Comparison of ENCODE assay signal across 19 cellular contexts in the genomic region with DNA sequence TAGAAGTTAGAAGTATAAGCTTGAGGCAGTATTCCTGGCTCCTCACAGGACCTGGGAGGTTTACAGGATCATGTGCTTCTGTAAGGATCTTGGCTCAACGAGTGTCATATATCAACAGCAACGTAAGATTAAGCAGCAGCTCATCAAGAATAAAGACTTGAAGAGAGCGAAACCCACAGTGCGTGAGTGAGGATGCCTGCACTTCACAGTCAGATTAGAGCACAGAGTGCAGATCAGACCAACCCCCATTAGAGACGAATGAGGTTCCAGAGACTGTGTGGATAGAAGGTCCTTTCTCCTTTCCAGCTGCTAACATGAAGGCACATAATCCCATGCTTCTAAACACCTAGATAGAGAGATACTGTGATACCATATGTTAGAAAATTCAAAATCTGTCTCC.
DNase-seq lines count a peak whose midpoint lies in the region; ATAC-seq and TF ChIP-seq lines count a peak whose summit lies in the region.
"Had no signal": no experiment of that assay in that cellular context is flagged by ENCODE, and none has a peak within 500 bp of the region (broad histone marks: within the 10 kb centered on the region; RNA-seq: fewer than 3 reads in every experiment).

No MANE protein-coding gene starts in this region.

- H3K27ac ChIP-seq in WERI-Rb-1 (no peak overlapping the region), mesenchymal stem cell (ENCODE audit: low read length, poor library complexity, severe bottlenecking) (no peak overlapping the region), smooth muscle cell (ENCODE audit: low read depth) (no peak overlapping the region), colonic mucosa (no peak overlapping the region)
- H3K27ac ChIP-seq: BLaER1, SJCRH30 had no signal

- no peak overlapping the region for H3K9ac ChIP-seq in mesenchymal stem cell (ENCODE audit: low read length)
- H3K9ac ChIP-seq in smooth muscle cell (ENCODE audit: low read depth), result no peak overlapping the region
- H3K9ac ChIP-seq in colonic mucosa (ENCODE audit: low read depth in 2 of 2, low read length in 2 of 2), result no peak overlapping the region
- H3K9ac ChIP-seq: BLaER1 had no signal

- H3K4me1 ChIP-seq in mesenchymal stem cell (ENCODE audit: control insufficient read depth, insufficient read depth, low read depth, low read length), result no peaks in the 10 kb centered on the region
- H3K4me1 ChIP-seq in smooth muscle cell (ENCODE audit: low read depth), result no peaks in the 10 kb centered on the region
- H3K4me1 ChIP-seq in colonic mucosa, result no peaks in the 10 kb centered on the region
- H3K4me1 ChIP-seq: BLaER1 had no signal

- H3K36me3 ChIP-seq in WERI-Rb-1, result no peaks in the 10 kb centered on the region
- H3K36me3 ChIP-seq in mesenchymal stem cell (ENCODE audit: control insufficient read depth in 1 of 2, insufficient read depth in 2 of 2, low read depth in 1 of 2, low read length in 2 of 2), result no peaks in the 10 kb centered on the region
- H3K36me3 ChIP-seq in smooth muscle cell (ENCODE audit: low read depth), result no peaks in the 10 kb centered on the region
- H3K36me3 ChIP-seq in colonic mucosa, result no peaks in the 10 kb centered on the region
- H3K36me3 ChIP-seq: BLaER1, SJCRH30 had no signal

- DNase-seq in NCI-H524 (lab: John Stamatoyannopoulos, UW) (peak; percentile 87 to 93), WERI-Rb-1 (peak; percentile 57), mesenchymal stem cell (peak; percentile 10), smooth muscle cell (lab: John Stamatoyannopoulos, UW; ENCODE audit: unreplicated experiment) (no peak), colonic mucosa (no peak), DMS53 treated with DMSO at 0.1 percent for 48 hours (lab: John Stamatoyannopoulos, UW; ENCODE audit: unreplicated experiment) (no peak)
- DNase-seq: CD4-positive, alpha-beta T cell; COR-L47; DMS79 treated with DMSO at 0.1 percent for 48 hours; H9; Karpas-422; MV-4-11; NCI-H1105 treated with DMSO at 0.1 percent for 48 hours; NCI-H2029 treated with DMSO at 0.1 percent for 48 hours; NCI-H446 treated with DMSO at 0.1 percent for 48 hours; SJCRH30 had no signal

- no peak overlapping the region for H3K23ac ChIP-seq in mesenchymal stem cell (ENCODE audit: low read length in 2 of 2)

- H4K20me1 ChIP-seq in smooth muscle cell (ENCODE audit: low read depth), result no peaks in the 10 kb centered on the region
- H4K20me1 ChIP-seq: BLaER1 had no signal

- H3K79me2 ChIP-seq in smooth muscle cell (ENCODE audit: low read depth), result no peaks in the 10 kb centered on the region

- H3K79me1 ChIP-seq in mesenchymal stem cell (replicated peaks; ENCODE audit: low read length, poor library complexity, severe bottlenecking), result no peaks in the 10 kb centered on the region

- H2AFZ ChIP-seq in mesenchymal stem cell (ENCODE audit: low read depth, low read length) (no peak overlapping the region), smooth muscle cell (ENCODE audit: low read depth) (peak overlapping the region; percentile 59)

- H4K8ac ChIP-seq in mesenchymal stem cell (ENCODE audit: low read length), result no peak overlapping the region

- no peak overlapping the region for H3K14ac ChIP-seq in mesenchymal stem cell (ENCODE audit: low read length in 2 of 2)

- H4K91ac ChIP-seq in mesenchymal stem cell (ENCODE audit: low read length), result no peak overlapping the region

- no peak overlapping the region for H3K4me2 ChIP-seq in mesenchymal stem cell (ENCODE audit: low read length, poor library complexity, severe bottlenecking)
- H3K4me2 ChIP-seq in smooth muscle cell, result peak overlapping the region; percentile 71
- H3K4me2 ChIP-seq: BLaER1 had no signal

- H3K4me3 ChIP-seq in WERI-Rb-1 (ENCODE audit: low read depth, low read length) (no peak overlapping the region), mesenchymal stem cell (ENCODE audit: insufficient read depth in 1 of 2, low read depth in 1 of 2, low read length in 2 of 2) (no peak overlapping the region), smooth muscle cell (no peak overlapping the region), colonic mucosa (no peak overlapping the region)
- H3K4me3 ChIP-seq: BLaER1, GM12878, SJCRH30 had no signal

- no peak overlapping the region for H2BK12ac ChIP-seq in mesenchymal stem cell (ENCODE audit: low read length in 2 of 2)

- no peak overlapping the region for H2BK120ac ChIP-seq in mesenchymal stem cell (ENCODE audit: low read depth, low read length)

- intact Hi-C loops in colonic mucosa (cut with DNase I), result no loop called here

- WGBS in mesenchymal stem cell, result 63% methylated on average over 4 of the region's 5 CpGs
- WGBS in smooth muscle cell (ENCODE audit: low lambda C conversion rate), result 12% methylated on average over 5 of the region's 5 CpGs

- no peak overlapping the region for H2AK5ac ChIP-seq in mesenchymal stem cell (ENCODE audit: low read length, severe bottlenecking)

- H3K18ac ChIP-seq in mesenchymal stem cell (ENCODE audit: low read depth in 1 of 2, low read length in 2 of 2), result no peak overlapping the region

- no peak overlapping the region for H2BK5ac ChIP-seq in mesenchymal stem cell (ENCODE audit: low read depth, low read length, poor library complexity, severe bottlenecking)

- TF ChIP-seq CTCF in WERI-Rb-1 (IDR thresholded peaks at IDR 0.05; ENCODE audit: low read depth, low read length) (no peak), smooth muscle cell (IDR thresholded peaks at IDR 0.05; ENCODE audit: borderline replicate concordance, insufficient read depth, poor library complexity, severe bottlenecking) (no peak), colonic mucosa (IDR thresholded peaks at IDR 0.05) (no peak)

- no peak overlapping the region for H2BK15ac ChIP-seq in mesenchymal stem cell (ENCODE audit: low read depth, poor library complexity, severe bottlenecking)

- ATAC-seq in HG03280 (IDR thresholded peaks at IDR 0.05; ENCODE audit: unreplicated experiment), result no peak
- ATAC-seq: GM12878 had no signal

- no peaks in the 10 kb centered on the region for H3K27me3 ChIP-seq in WERI-Rb-1 (ENCODE audit: insufficient read depth, low read depth, severe bottlenecking)
- H3K27me3 ChIP-seq in mesenchymal stem cell (ENCODE audit: control insufficient read depth in 1 of 2, insufficient read depth in 1 of 2, low read length in 2 of 2), result no peaks in the 10 kb centered on the region
- H3K27me3 ChIP-seq in smooth muscle cell (ENCODE audit: low read depth), result no peaks in the 10 kb centered on the region
- H3K27me3 ChIP-seq in colonic mucosa, result no peaks in the 10 kb centered on the region
- H3K27me3 ChIP-seq: BLaER1, SJCRH30 had no signal

- peaks cover 5% of the 10 kb centered on the region for H3F3A ChIP-seq in smooth muscle cell (ENCODE audit: low read depth)

- no peak overlapping the region for H3K4ac ChIP-seq in mesenchymal stem cell (ENCODE audit: low read depth in 1 of 2, low read length in 2 of 2)

- H3K9me3 ChIP-seq in WERI-Rb-1 (ENCODE audit: severe bottlenecking), result no peaks in the 10 kb centered on the region
- no peaks in the 10 kb centered on the region for H3K9me3 ChIP-seq in mesenchymal stem cell (ENCODE audit: control insufficient read depth, low read length)
- H3K9me3 ChIP-seq in smooth muscle cell (replicated peaks; ENCODE audit: low read depth), result no peaks in the 10 kb centered on the region
- no peaks in the 10 kb centered on the region for H3K9me3 ChIP-seq in colonic mucosa
- H3K9me3 ChIP-seq: BLaER1, SJCRH30 had no signal

Comparison
In these comparisons a context has a peak if more than half of its experiments do, and no peak if none do; other contexts are left out.
1. DNase-seq: peak in NCI-H524 (2 of 2), WERI-Rb-1 (single experiment) and mesenchymal stem cell (single experiment); none in smooth muscle cell (single experiment), colonic mucosa (single experiment) and DMS53 treated with DMSO at 0.1 percent for 48 hours (single experiment).